Comparison of ENCODE assay signal across 11 cellular contexts in genomic region chr3:137768021-137768360, GRCh38. TPM values are rescaled to one million over a fixed set of nuclear protein-coding genes. Genes with fewer than 3 reads are reported as not detected.
A peak's percentile ranks its signal among the peaks of the same experiment; 100 is the strongest.
DNase-seq lines count a peak whose midpoint lies in the region; ATAC-seq, FAIRE-seq and TF ChIP-seq lines count a peak whose summit lies in the region.
"Had no signal": no experiment of that assay in that cellular context is flagged by ENCODE, and none has a peak within 500 bp of the region (broad histone marks: within the 10 kb centered on the region; RNA-seq: fewer than 3 reads in every experiment).

No MANE protein-coding gene starts in this region.

- H2AFZ ChIP-seq in GM23338 (no peak overlapping the region), mammary epithelial cell (ENCODE audit: low read depth, low read length) (peak overlapping the region; percentile 2), HepG2 (ENCODE audit: low read length) (no peak overlapping the region), smooth muscle cell (ENCODE audit: low read depth) (no peak overlapping the region)

- WGBS in mammary epithelial cell (ENCODE audit: low coverage, missing lambda C conversion rate), result 3% methylated on average over 13 of the region's 17 CpGs
- WGBS in HepG2 (ENCODE audit: low lambda C conversion rate), result 3% methylated on average over 6 of the region's 17 CpGs
- WGBS in smooth muscle cell (ENCODE audit: low lambda C conversion rate), result 5% methylated on average over 17 of the region's 17 CpGs

- peaks cover 100% of the 10 kb centered on the region for H3K27me3 Mint-ChIP-seq in GM23338 (ENCODE audit: insufficient read depth, low read depth, poor library complexity)

- POLR2A ChIA-PET in HepG2 (lab: Yijun Ruan, JAX), result no interaction called here

- H3K9me2 ChIP-seq in GM23338 (ENCODE audit: insufficient read depth), result no peaks in the 10 kb centered on the region

- DNase-seq in GM23338 (ENCODE audit: low spot score) (no peak), mammary epithelial cell (no peak), HepG2 (ENCODE audit: low spot score) (no peak), smooth muscle cell (lab: John Stamatoyannopoulos, UW; ENCODE audit: unreplicated experiment) (no peak), SKM-1 (lab: John Stamatoyannopoulos, UW; ENCODE audit: unreplicated experiment) (no peak), T1000 (lab: John Stamatoyannopoulos, UW) (no peak)
- DNase-seq: NCI-H510A treated with DMSO at 0.1 percent for 48 hours had no signal

- TF ChIP-seq CTCF in GM23338 (conservative IDR thresholded peaks at IDR 0.05; ENCODE audit: low read depth in 2 of 2) (no peak), mammary epithelial cell (conservative IDR thresholded peaks at IDR 0.05 in 1 of 2, IDR thresholded peaks at IDR 0.05 in 1 of 2; ENCODE audit: extremely low read depth in 1 of 2, insufficient read depth in 1 of 2, low read depth in 1 of 2, low read length in 2 of 2) (no peak), HepG2 (CRISPR knock-in tag; IDR thresholded peaks at IDR 0.05) (no peak), smooth muscle cell (IDR thresholded peaks at IDR 0.05; ENCODE audit: borderline replicate concordance, insufficient read depth, poor library complexity, severe bottlenecking) (no peak)

- no peaks in the 10 kb centered on the region for H3K9me3 ChIP-seq in mammary epithelial cell (replicated peaks; ENCODE audit: insufficient read depth, low read length)
- H3K9me3 ChIP-seq in HepG2 (ENCODE audit: low read length), result no peaks in the 10 kb centered on the region
- H3K9me3 ChIP-seq in smooth muscle cell (replicated peaks; ENCODE audit: low read depth), result no peaks in the 10 kb centered on the region

- H3K4me1 Mint-ChIP-seq in GM23338, result peaks cover 68% of the 10 kb centered on the region

- in situ Hi-C loops in mammary epithelial cell (cut with MboI; ENCODE audit: low sequenced_read_pairs in 2 of 2) (no loop called here), HepG2 (cut with HindIII; ENCODE audit: extremely low pct_ligation_motif_present, low pct_unique_long_range_greater_than_20kb) (no loop called here)

- H3K4me1 ChIP-seq in GM23338 (ENCODE audit: insufficient read depth) (peaks cover 66% of the 10 kb centered on the region), mammary epithelial cell (ENCODE audit: insufficient read depth, low read length) (peaks cover 12% of the 10 kb centered on the region), HepG2 (ENCODE audit: insufficient read depth, low read length) (peaks cover 9% of the 10 kb centered on the region; the same call in 1 of the 2 replicates), smooth muscle cell (ENCODE audit: low read depth) (peaks cover 59% of the 10 kb centered on the region)

- H3K27ac Mint-ChIP-seq in GM23338, result no peak overlapping the region

- no peak overlapping the region for H3K27ac ChIP-seq in GM23338 (ENCODE audit: low read depth)
- no peak overlapping the region for H3K27ac ChIP-seq in mammary epithelial cell (ENCODE audit: insufficient read depth, low read depth, low read length)
- no peak overlapping the region for H3K27ac ChIP-seq in HepG2 (ENCODE audit: extremely low read length, insufficient read depth, low read length)
- no peak overlapping the region for H3K27ac ChIP-seq in smooth muscle cell (ENCODE audit: low read depth)

- ATAC-seq in GM23338, result peak; percentile 0
- peak; percentile 23; the same call in 1 of the 3 replicates for ATAC-seq in HepG2
- no peak for ATAC-seq in GM21526 (IDR thresholded peaks at IDR 0.05; ENCODE audit: low FRiP score, unreplicated experiment)

- H3F3A ChIP-seq in GM23338 (replicated peaks; ENCODE audit: low read depth), result peaks cover 46% of the 10 kb centered on the region
- no peaks in the 10 kb centered on the region for H3F3A ChIP-seq in smooth muscle cell (ENCODE audit: low read depth)

- intact Hi-C loops in mammary epithelial cell (cut with micrococcal nuclease), result no loop called here
- intact Hi-C loops in HepG2 (cut with micrococcal nuclease; ENCODE audit: unreplicated experiment), result no loop called here

- no peak for TF ChIP-seq RAD21 in HepG2 (CRISPR knock-in tag; IDR thresholded peaks at IDR 0.05)

- peak overlapping the region; percentile 82 for H3K4me2 ChIP-seq in GM23338
- peak overlapping the region; percentile 73 for H3K4me2 ChIP-seq in mammary epithelial cell (ENCODE audit: insufficient read depth, low read depth, low read length)
- H3K4me2 ChIP-seq in HepG2 (ENCODE audit: low read depth, low read length), result peak overlapping the region; percentile 30; the same call in 1 of the 2 replicates
- H3K4me2 ChIP-seq in smooth muscle cell, result peak overlapping the region; percentile 86

- BruUV-seq in mammary epithelial cell (replicated peaks; lab: Mats Ljungman, UMichigan), result no TSS peak
- no TSS peak for BruUV-seq in HepG2 (replicated peaks; lab: Mats Ljungman, UMichigan)

- no peaks in the 10 kb centered on the region; the same call in 2 of the 3 replicates for H3K36me3 Mint-ChIP-seq in GM23338 (ENCODE audit: low read depth)

- CTCF ChIA-PET in mammary epithelial cell (lab: Charles Lee; ENCODE audit: low non-redundant PET) (no interaction called here), HepG2 (lab: Yijun Ruan, JAX; ENCODE audit: low intra/inter-chr PET ratio, low total read pairs) (no interaction called here)

- peak overlapping the region; percentile 83 for H3K4me3 Mint-ChIP-seq in GM23338

- TF ChIP-seq POLR2A in HepG2 (IDR thresholded peaks at IDR 0.05; ENCODE audit: insufficient read depth in 1 of 2, low read depth in 2 of 2, low read length in 2 of 2), result no peak

- H3K4me3 ChIP-seq in GM23338 (peak overlapping the region; percentile 49), mammary epithelial cell (replicated peaks in 1 of 3; ENCODE audit: insufficient read depth in 1 of 3, low read depth in 2 of 3, low read length in 3 of 3) (peak overlapping the region in 2 of 3 experiments; percentile 20 to 31), HepG2 (replicated peaks in 1 of 3; ENCODE audit: insufficient read depth in 1 of 3, low read depth in 2 of 3, low read length in 3 of 3) (peak overlapping the region in 1 of 3 experiments; percentile 38; a peak in 1 of 6 replicates), smooth muscle cell (peak overlapping the region; percentile 44)

- TF ChIP-seq EP300 in HepG2 (IDR thresholded peaks at IDR 0.05; ENCODE audit: low read depth in 2 of 2, low read length in 2 of 2) (no peak), HepG2 (CRISPR knock-in tag; IDR thresholded peaks at IDR 0.05; ENCODE audit: borderline replicate concordance) (no peak)

- no peak for FAIRE-seq in HepG2 (lab: Jason Lieb, UNC)
- FAIRE-seq: endometrium had no signal

- H3K9me3 Mint-ChIP-seq in GM23338, result no peaks in the 10 kb centered on the region; the same call in 2 of the 3 replicates

- no peaks in the 10 kb centered on the region for H3K36me3 ChIP-seq in GM23338 (ENCODE audit: insufficient read depth)
- H3K36me3 ChIP-seq in mammary epithelial cell (ENCODE audit: insufficient read depth, low read length), result no peaks in the 10 kb centered on the region
- H3K36me3 ChIP-seq in HepG2 (replicated peaks in 1 of 2; ENCODE audit: control insufficient read depth in 1 of 2, insufficient read depth in 2 of 2, low read length in 2 of 2), result no peaks in the 10 kb centered on the region
- no peaks in the 10 kb centered on the region for H3K36me3 ChIP-seq in smooth muscle cell (ENCODE audit: low read depth)

- H3K9ac ChIP-seq in mammary epithelial cell (ENCODE audit: insufficient read depth, low read length), result no peak overlapping the region
- H3K9ac ChIP-seq in HepG2 (ENCODE audit: insufficient read depth, low read depth, low read length), result no peak overlapping the region
- no peak overlapping the region for H3K9ac ChIP-seq in smooth muscle cell (ENCODE audit: low read depth)

- H3K79me2 ChIP-seq in GM23338 (replicated peaks; ENCODE audit: insufficient read depth) (no peaks in the 10 kb centered on the region), mammary epithelial cell (ENCODE audit: insufficient read depth, low read length) (no peaks in the 10 kb centered on the region), HepG2 (ENCODE audit: insufficient read depth, low read length) (no peaks in the 10 kb centered on the region), smooth muscle cell (ENCODE audit: low read depth) (no peaks in the 10 kb centered on the region)

- H4K20me1 ChIP-seq in GM23338 (replicated peaks; ENCODE audit: insufficient read depth) (peaks cover under 1% of the 10 kb centered on the region; the same call in 1 of the 2 replicates), mammary epithelial cell (ENCODE audit: insufficient read depth, low read length) (no peaks in the 10 kb centered on the region), HepG2 (ENCODE audit: insufficient read depth, low read length) (no peaks in the 10 kb centered on the region), smooth muscle cell (ENCODE audit: low read depth) (no peaks in the 10 kb centered on the region)

- H3K27me3 ChIP-seq in GM23338 (ENCODE audit: insufficient read depth) (peaks cover 99% of the 10 kb centered on the region), mammary epithelial cell (ENCODE audit: insufficient read depth, low read length) (peaks cover 93% of the 10 kb centered on the region), HepG2 (ENCODE audit: control insufficient read depth in 1 of 2, insufficient read depth in 2 of 2, low read length in 2 of 2) (peaks cover 12 to 89% of the 10 kb centered on the region in 2 experiments), smooth muscle cell (ENCODE audit: low read depth) (peaks cover 100% of the 10 kb centered on the region)

- dilution Hi-C loops in mammary epithelial cell (cut with HindIII; ENCODE audit: low sequenced_read_pairs), result no loop called here

RNA-seq across cellular contexts. Expression of gene SOX14, which starts 3.9 kb away (rescaled TPM):
- 0.23 TPM in 1 of 2 replicates, not detected in the other for total RNA-seq in GM23338 (2014; rRNA removed; shearing (Covaris generic))
- polyA plus RNA-seq in GM23338 (2016; fragmentation: Nextera tagmentation; extraction: Ambion mirVana), result 0.39 TPM in 1 of 2 replicates, not detected in the other
- not detected for total RNA-seq in mammary epithelial cell
- not detected for polyA plus RNA-seq in mammary epithelial cell
- not detected for polyA minus RNA-seq in mammary epithelial cell
- not detected in 2 replicates for total RNA-seq in HepG2 (2016; rRNA removed; fragmentation: Illumina TruSeq; extraction: Trizol)
- total RNA-seq in HepG2 (2016; cell fraction: cytosol; rRNA removed; fragmentation: Illumina TruSeq; extraction: Trizol; ENCODE audit: low read depth), result not detected in 2 replicates
- not detected in 2 replicates for total RNA-seq in HepG2 (2016; cell fraction: insoluble cytoplasmic fraction; rRNA removed; fragmentation: Illumina TruSeq; extraction: Trizol)
- not detected in 2 replicates for total RNA-seq in HepG2 (2016; cell fraction: membrane; rRNA removed; fragmentation: Illumina TruSeq; extraction: Trizol)
- total RNA-seq in HepG2 (2016; cell fraction: nucleus; rRNA removed; fragmentation: Illumina TruSeq; extraction: Trizol), result not detected in 2 replicates
- not detected in 2 replicates for polyA plus RNA-seq in HepG2 (2011; rRNA removed)
- polyA plus RNA-seq in HepG2 (2011; cell fraction: cytosol; rRNA removed), result not detected in 2 replicates
- not detected in 2 replicates for polyA plus RNA-seq in HepG2 (2011; cell fraction: nucleus; rRNA removed)
- polyA plus RNA-seq in HepG2 (2012), result not detected in 2 replicates
- polyA plus RNA-seq in HepG2 (2016; cell fraction: cytosol; fragmentation: Illumina TruSeq; extraction: Trizol; ENCODE audit: low read depth), result not detected in 2 replicates
- polyA plus RNA-seq in HepG2 (2016; cell fraction: insoluble cytoplasmic fraction; fragmentation: Illumina TruSeq; extraction: Trizol; ENCODE audit: low read depth), result not detected in 2 replicates
- not detected in 2 replicates for polyA plus RNA-seq in HepG2 (2016; cell fraction: membrane; fragmentation: Illumina TruSeq; extraction: Trizol; ENCODE audit: low read depth)
- not detected in 2 replicates for polyA plus RNA-seq in HepG2 (2016; cell fraction: nucleus; fragmentation: Illumina TruSeq; extraction: Trizol; ENCODE audit: insufficient read depth, low read depth)
- not detected in 2 replicates for polyA minus RNA-seq in HepG2 (2011; rRNA and poly(A)+ RNA removed; ENCODE audit: low replicate concordance)
- polyA minus RNA-seq in HepG2 (2011; cell fraction: cytosol; rRNA and poly(A)+ RNA removed), result not detected in 2 replicates
- not detected in 2 replicates for polyA minus RNA-seq in HepG2 (2011; cell fraction: nucleus; rRNA and poly(A)+ RNA removed)
- not detected in 2 replicates for total RNA-seq in smooth muscle cell
- 0.17 TPM in 1 of 2 replicates, not detected in the other for polyA plus RNA-seq in smooth muscle cell
- total RNA-seq: G401; T-helper 1 cell treated with Interleukin-12 subunit alpha and Interleukin-12 subunit beta and Interleukin-4 antibody, amounts not matched to agents 30 ng/mL and 1 ng/mL, for 36 hours had no signal

Comparison
In these comparisons a context has a peak if more than half of its experiments do, and no peak if none do; other contexts are left out.
1. H3K4me2 ChIP-seq: peak in every context shown above with its lines; median percentile 86 in smooth muscle cell; 82 in GM23338; 73 in mammary epithelial cell; 30 in HepG2.